Comparison of ENCODE assay signal across 30 cellular contexts in genomic region chr20:13002256-13002655, GRCh38.
"Had no signal": no experiment of that assay in that cellular context is flagged by ENCODE, and none has a peak within 500 bp of the region (broad histone marks: within the 10 kb centered on the region; RNA-seq: fewer than 3 reads in every experiment).

No MANE protein-coding gene starts in this region.

- DNase-seq: naive thymus-derived CD4-positive, alpha-beta T cell; natural killer cell; nephron progenitor cell; nucleus accumbens; pancreas; right cardiac atrium; spleen; stimulated activated CD4-positive, alpha-beta T cell treated with anti-CD3 and anti-CD28 coated beads, Interleukin-12 subunit alpha, Interleukin-12 subunit beta, amount 100 ng/mL, for 4 hours; stimulated activated CD4-positive, alpha-beta T cell treated with anti-CD3 and anti-CD28 coated beads, Interleukin-1b, Interleukin-23, amount 100 ng/mL, for 48 hours; stimulated activated CD4-positive, alpha-beta T cell treated with anti-CD3 and anti-CD28 coated beads, Interleukin-4, amount 100 ng/mL, for 1 hour; stimulated activated CD4-positive, alpha-beta T cell treated with anti-CD3 and anti-CD28 coated beads, Interleukin-4, amount 100 ng/mL, for 4 hours; stimulated activated CD8-positive, alpha-beta memory T cell treated with anti-CD3 and anti-CD28 coated beads, Interleukin-4, amount 100 ng/mL, for 48 hours; stimulated activated naive CD4-positive, alpha-beta T cell; stimulated activated naive CD8-positive, alpha-beta T cell treated with anti-CD3 and anti-CD28 coated beads, Interleukin-15, amount 100 ng/mL, for 72 hours; stimulated activated naive CD8-positive, alpha-beta T cell treated with anti-CD3 and anti-CD28 coated beads, Interleukin-15, Interleukin-2, amounts not matched to agents 100 U/mL and 50 U/mL, for 24 hours; substantia nigra; testis; tibial artery; transverse colon; upper lobe of right lung; uterus had no signal

- H3K27me3 ChIP-seq: neutrophil, pancreas, spleen, suprapubic skin, testis, tibial artery, transverse colon, upper lobe of right lung, uterus had no signal

- H3K4me3 ChIP-seq: pancreas, prostate gland, skin epidermis, smooth muscle cell, spleen, suprapubic skin, testis, tibial artery, transverse colon, upper lobe of right lung, uterus had no signal

- H3K27ac Mint-ChIP-seq: naive thymus-derived CD4-positive, alpha-beta T cell; natural killer cell; nephron progenitor cell; stimulated activated memory B cell treated with anti-CD40 and anti-IgM and Interleukin-4, amounts not matched to agents 10 μg/mL and 1 μg/mL and 100 μg/mL, for 72 hours; type B pancreatic cell had no signal

- H3K36me3 Mint-ChIP-seq: naive thymus-derived CD4-positive, alpha-beta T cell; natural killer cell; stimulated activated memory B cell treated with anti-CD40 and anti-IgM and Interleukin-4, amounts not matched to agents 10 μg/mL and 1 μg/mL and 100 μg/mL, for 72 hours; type B pancreatic cell had no signal

- ATAC-seq: naive thymus-derived CD4-positive, alpha-beta T cell; natural killer cell; pancreas; right cardiac atrium; sciatic nerve; stimulated activated memory B cell treated with anti-CD40 and anti-IgM and Interleukin-4, amounts not matched to agents 10 μg/mL and 1 μg/mL and 100 μg/mL, for 72 hours; stimulated activated naive CD8-positive, alpha-beta T cell treated with anti-CD3 and anti-CD28 coated beads, Interleukin-15, amount 100 ng/mL, for 72 hours; stimulated activated naive CD8-positive, alpha-beta T cell treated with anti-CD3 and anti-CD28 coated beads, Interleukin-15, Interleukin-2, amounts not matched to agents 100 U/mL and 50 U/mL, for 24 hours; upper lobe of right lung had no signal

- H3K9me3 ChIP-seq: neutrophil, pancreas, prostate gland, spleen, suprapubic skin, testis, tibial artery, transverse colon, upper lobe of right lung, uterus had no signal

- H3K27ac ChIP-seq: neutrophil, pancreas, prostate gland, skin epidermis, spleen, suprapubic skin, testis, tibial artery, transverse colon, upper lobe of right lung, uterus had no signal

- H3K4me3 Mint-ChIP-seq: naive thymus-derived CD4-positive, alpha-beta T cell; natural killer cell; nephron progenitor cell; neural crest cell; stimulated activated memory B cell treated with anti-CD40 and anti-IgM and Interleukin-4, amounts not matched to agents 10 μg/mL and 1 μg/mL and 100 μg/mL, for 72 hours; stimulated activated naive CD8-positive, alpha-beta T cell treated with anti-CD3 and anti-CD28 coated beads, Interleukin-15, amount 100 ng/mL, for 72 hours; type B pancreatic cell had no signal

- H3K4me1 Mint-ChIP-seq: naive thymus-derived CD4-positive, alpha-beta T cell; natural killer cell; neural crest cell; stimulated activated memory B cell treated with anti-CD40 and anti-IgM and Interleukin-4, amounts not matched to agents 10 μg/mL and 1 μg/mL and 100 μg/mL, for 72 hours; stimulated activated naive CD8-positive, alpha-beta T cell treated with anti-CD3 and anti-CD28 coated beads, Interleukin-15, amount 100 ng/mL, for 72 hours had no signal

- H3K9me3 Mint-ChIP-seq: naive thymus-derived CD4-positive, alpha-beta T cell; natural killer cell; nephron progenitor cell; neural crest cell; stimulated activated memory B cell treated with anti-CD40 and anti-IgM and Interleukin-4, amounts not matched to agents 10 μg/mL and 1 μg/mL and 100 μg/mL, for 72 hours; stimulated activated naive CD8-positive, alpha-beta T cell treated with anti-CD3 and anti-CD28 coated beads, Interleukin-15, amount 100 ng/mL, for 72 hours; type B pancreatic cell had no signal

- H3K36me3 ChIP-seq: neutrophil, pancreas, prostate gland, spleen, suprapubic skin, tibial artery, transverse colon, upper lobe of right lung, uterus had no signal

- H3K4me1 ChIP-seq: pancreas, prostate gland, spleen, suprapubic skin, testis, tibial artery, transverse colon, upper lobe of right lung, uterus had no signal

- H3K27me3 Mint-ChIP-seq: stimulated activated memory B cell treated with anti-CD40 and anti-IgM and Interleukin-4, amounts not matched to agents 10 μg/mL and 1 μg/mL and 100 μg/mL, for 72 hours; type B pancreatic cell had no signal
